ENCODE assay signal across 21 cellular contexts in the genomic region with DNA sequence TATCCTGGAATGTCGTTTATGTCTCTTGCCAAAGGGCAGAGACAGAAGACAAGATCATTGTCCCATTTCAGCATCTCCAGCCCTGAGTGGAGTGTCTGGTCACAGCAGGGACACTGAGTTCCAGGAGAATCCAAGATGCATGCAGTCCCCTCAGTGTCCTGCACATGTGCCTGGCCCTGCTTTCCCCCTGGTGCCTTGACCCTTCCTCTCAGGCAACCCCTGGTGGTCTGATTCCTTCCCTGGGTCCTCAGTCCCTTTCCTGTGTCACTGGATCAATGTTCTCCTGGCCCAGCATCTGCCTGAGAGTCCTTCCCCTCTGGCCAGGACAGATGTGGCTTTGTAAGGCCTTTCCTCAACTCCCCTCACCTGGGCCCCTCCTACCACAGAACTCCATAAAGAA. TPM values are rescaled to one million over a fixed set of nuclear protein-coding genes. Genes with fewer than 3 reads are reported as not detected.
DNase-seq lines count a peak whose midpoint lies in the region; ATAC-seq and TF ChIP-seq lines count a peak whose summit lies in the region.
"Had no signal": no experiment of that assay in that cellular context is flagged by ENCODE, and none has a peak within 500 bp of the region (broad histone marks: within the 10 kb centered on the region; RNA-seq: fewer than 3 reads in every experiment).

No MANE protein-coding gene starts in this region.

- H3K27ac Mint-ChIP-seq in activated CD8-positive, alpha-beta memory T cell treated with anti-CD3 and anti-CD28 coated beads, Interleukin-2, amount 10 ng/mL, durations not matched to agents 7 days and 5 days: no peak overlapping the region
- peak overlapping the region; percentile 47 for H3K27ac Mint-ChIP-seq in stimulated activated effector memory CD8-positive, alpha-beta T cell treated with anti-CD3 and anti-CD28 coated beads, Interleukin-12 subunit alpha, Interleukin-12 subunit beta, amount 100 ng/mL, for 72 hours
- H3K27ac Mint-ChIP-seq: B cell; CD8-positive, alpha-beta T cell; GM23338; H9 had no signal

- peaks cover 14% of the 10 kb centered on the region for H3K9me3 Mint-ChIP-seq in activated CD8-positive, alpha-beta memory T cell treated with anti-CD3 and anti-CD28 coated beads, Interleukin-2, amount 10 ng/mL, durations not matched to agents 7 days and 5 days (ENCODE audit: low read depth)
- no peaks in the 10 kb centered on the region for H3K9me3 Mint-ChIP-seq in stimulated activated effector memory CD8-positive, alpha-beta T cell treated with anti-CD3 and anti-CD28 coated beads, Interleukin-12 subunit alpha, Interleukin-12 subunit beta, amount 100 ng/mL, for 72 hours

- no peaks in the 10 kb centered on the region for H3K4me1 Mint-ChIP-seq in activated CD8-positive, alpha-beta memory T cell treated with anti-CD3 and anti-CD28 coated beads, Interleukin-2, amount 10 ng/mL, durations not matched to agents 7 days and 5 days
- H3K4me1 Mint-ChIP-seq in stimulated activated effector memory CD8-positive, alpha-beta T cell treated with anti-CD3 and anti-CD28 coated beads, Interleukin-12 subunit alpha, Interleukin-12 subunit beta, amount 100 ng/mL, for 72 hours: peaks cover 13% of the 10 kb centered on the region
- H3K4me1 Mint-ChIP-seq: GM23338, H9 had no signal

- DNase-seq in activated CD8-positive, alpha-beta memory T cell treated with anti-CD3 and anti-CD28 coated beads, Interleukin-2, amount 10 ng/mL, durations not matched to agents 7 days and 5 days: peak; percentile 12
- DNase-seq in activated CD8-positive, alpha-beta memory T cell treated with anti-CD3 and anti-CD28 coated beads for 24 hours: no peak
- DNase-seq in cardiac septum (ENCODE audit: low spot score): peak; percentile 12
- DNase-seq in Right ventricle myocardium superior: no peak
- no peak for DNase-seq in stimulated activated effector memory CD8-positive, alpha-beta T cell treated with anti-CD3 and anti-CD28 coated beads, Interleukin-12 subunit alpha, Interleukin-12 subunit beta, amount 100 ng/mL, for 72 hours (ENCODE audit: low spot score in 2 of 2)
- no peak for DNase-seq in SW 1271 (lab: John Stamatoyannopoulos, UW)
- DNase-seq in lower lobe of right lung: no peak
- DNase-seq: Caco-2; CD4-positive, CD25-positive, alpha-beta regulatory T cell; CD8-positive, alpha-beta T cell; DMS153; DND-41; H9 had no signal

- H3K27me3 Mint-ChIP-seq in activated CD8-positive, alpha-beta memory T cell treated with anti-CD3 and anti-CD28 coated beads, Interleukin-2, amount 10 ng/mL, durations not matched to agents 7 days and 5 days: no peaks in the 10 kb centered on the region
- H3K27me3 Mint-ChIP-seq: B cell; CD4-positive, CD25-positive, alpha-beta regulatory T cell had no signal

- no peak overlapping the region for H3K4me3 Mint-ChIP-seq in activated CD8-positive, alpha-beta memory T cell treated with anti-CD3 and anti-CD28 coated beads, Interleukin-2, amount 10 ng/mL, durations not matched to agents 7 days and 5 days
- H3K4me3 Mint-ChIP-seq in stimulated activated effector memory CD8-positive, alpha-beta T cell treated with anti-CD3 and anti-CD28 coated beads, Interleukin-12 subunit alpha, Interleukin-12 subunit beta, amount 100 ng/mL, for 72 hours: no peak overlapping the region
- H3K4me3 Mint-ChIP-seq: B cell; CD4-positive, CD25-positive, alpha-beta regulatory T cell; CD8-positive, alpha-beta T cell; GM23338; H9 had no signal

- no peak overlapping the region for H3K27ac ChIP-seq in lower lobe of right lung
- H3K27ac ChIP-seq: 22Rv1, BLaER1, C4-2B had no signal

- intact Hi-C loops in cardiac septum (cut with DNase I): no loop called here
- intact Hi-C loops in Right ventricle myocardium superior (cut with DNase I): no loop called here
- intact Hi-C loops in lower lobe of right lung (cut with DNase I): no loop called here

- H3K27me3 ChIP-seq in lower lobe of right lung (ENCODE audit: low read depth): no peaks in the 10 kb centered on the region
- H3K27me3 ChIP-seq: BLaER1 had no signal

- no peaks in the 10 kb centered on the region for H3K4me1 ChIP-seq in lower lobe of right lung
- H3K4me1 ChIP-seq: BLaER1, Caco-2 had no signal

- peaks cover 19% of the 10 kb centered on the region for H3K9me3 ChIP-seq in lower lobe of right lung

- no peak for TF ChIP-seq CTCF in lower lobe of right lung (IDR thresholded peaks at IDR 0.05)

- H3K36me3 Mint-ChIP-seq in activated CD8-positive, alpha-beta memory T cell treated with anti-CD3 and anti-CD28 coated beads, Interleukin-2, amount 10 ng/mL, durations not matched to agents 7 days and 5 days: peaks cover 39% of the 10 kb centered on the region
- H3K36me3 Mint-ChIP-seq in stimulated activated effector memory CD8-positive, alpha-beta T cell treated with anti-CD3 and anti-CD28 coated beads, Interleukin-12 subunit alpha, Interleukin-12 subunit beta, amount 100 ng/mL, for 72 hours: peaks cover 42% of the 10 kb centered on the region

- no peaks in the 10 kb centered on the region for H3K36me3 ChIP-seq in lower lobe of right lung

- H3K4me3 ChIP-seq in lower lobe of right lung: no peak overlapping the region
- H3K4me3 ChIP-seq: BLaER1, GM23338 had no signal

- ATAC-seq in activated CD8-positive, alpha-beta memory T cell treated with anti-CD3 and anti-CD28 coated beads, Interleukin-2, amount 10 ng/mL, durations not matched to agents 7 days and 5 days: no peak
- ATAC-seq in Right ventricle myocardium superior (ENCODE audit: poor library complexity): no peak
- ATAC-seq in stimulated activated effector memory CD8-positive, alpha-beta T cell treated with anti-CD3 and anti-CD28 coated beads, Interleukin-12 subunit alpha, Interleukin-12 subunit beta, amount 100 ng/mL, for 72 hours: no peak
- ATAC-seq in GM18511 (IDR thresholded peaks at IDR 0.05; ENCODE audit: unreplicated experiment): no peak
- no peak for ATAC-seq in lower lobe of right lung
- ATAC-seq: CD8-positive, alpha-beta T cell; GM23338; HCT116 had no signal

- CTCF ChIA-PET in activated CD8-positive, alpha-beta memory T cell treated with anti-CD3 and anti-CD28 coated beads, Interleukin-2, amount 10 ng/mL, durations not matched to agents 7 days and 5 days (lab: Charles Lee): no interaction called here

RNA-seq across cellular contexts. Expression of a gene that starts 9.0 kb away (rescaled TPM):
- 10 to 100 TPM; 54.6 to 57.1 TPM for total RNA-seq in activated CD8-positive, alpha-beta memory T cell treated with anti-CD3 and anti-CD28 coated beads, Interleukin-2, amount 10 ng/mL, durations not matched to agents 7 days and 5 days
- 0.27 TPM for total RNA-seq in cardiac septum
- 0.86 TPM for total RNA-seq in Right ventricle myocardium superior
- 28.8 TPM for total RNA-seq in lower lobe of right lung
- total RNA-seq: Caco-2, GM23338, H9 had no signal

RNA-seq across cellular contexts. Expression of a gene that starts 41.9 kb away (rescaled TPM):
- total RNA-seq in activated CD8-positive, alpha-beta memory T cell treated with anti-CD3 and anti-CD28 coated beads, Interleukin-2, amount 10 ng/mL, durations not matched to agents 7 days and 5 days: not detected
- 0.51 TPM for total RNA-seq in cardiac septum
- total RNA-seq in Right ventricle myocardium superior: 0.46 TPM
- 5.6 TPM for total RNA-seq in lower lobe of right lung
- total RNA-seq: B cell; Caco-2; CD8-positive, alpha-beta T cell; GM23338; H4; H9 had no signal

Comparison
In these comparisons a context has a peak if more than half of its experiments do, and no peak if none do; other contexts are left out.
1. DNase-seq: peak in activated CD8-positive, alpha-beta memory T cell treated with anti-CD3 and anti-CD28 coated beads, Interleukin-2, amount 10 ng/mL, durations not matched to agents 7 days and 5 days (single experiment) and cardiac septum (single experiment); none in activated CD8-positive, alpha-beta memory T cell treated with anti-CD3 and anti-CD28 coated beads for 24 hours (single experiment), Right ventricle myocardium superior (single experiment), stimulated activated effector memory CD8-positive, alpha-beta T cell treated with anti-CD3 and anti-CD28 coated beads, Interleukin-12 subunit alpha, Interleukin-12 subunit beta, amount 100 ng/mL, for 72 hours (0 of 2), SW 1271 (0 of 2) and lower lobe of right lung (single experiment).
2. RNA of a gene that starts 9.0 kb away (total RNA-seq): 54.6 to 57.1 TPM in activated CD8-positive, alpha-beta memory T cell treated with anti-CD3 and anti-CD28 coated beads, Interleukin-2, amount 10 ng/mL, durations not matched to agents 7 days and 5 days and 28.8 TPM in lower lobe of right lung (single experiment); 0.86 TPM in Right ventricle myocardium superior (single experiment) and 0.27 TPM in cardiac septum (single experiment); every median in the first group is over 10 times any median in the second.